ENCODE assay signal across 15 cellular contexts in genomic region chr7:130791746-130792145, GRCh38. TPM values are rescaled to one million over a fixed set of nuclear protein-coding genes. Genes with fewer than 3 reads are reported as not detected.
DNase-seq lines count a peak whose midpoint lies in the region; ATAC-seq, FAIRE-seq and TF ChIP-seq lines count a peak whose summit lies in the region.
"Had no signal": no experiment of that assay in that cellular context is flagged by ENCODE, and none has a peak within 500 bp of the region (broad histone marks: within the 10 kb centered on the region; RNA-seq: fewer than 3 reads in every experiment).

No MANE protein-coding gene starts in this region.

- no peak overlapping the region for H2BK20ac ChIP-seq in H1 (ENCODE audit: low read length)

- no peak for ATAC-seq in GM18909 (IDR thresholded peaks at IDR 0.05; ENCODE audit: poor library complexity, unreplicated experiment)

- TF ChIP-seq EP300 in H1 (IDR thresholded peaks at IDR 0.05; ENCODE audit: borderline replicate concordance in 1 of 2, low read depth in 2 of 2, low read length in 2 of 2), result no peak

- no peak overlapping the region for H2BK15ac ChIP-seq in H1 (ENCODE audit: low read length)

- no peak overlapping the region for H2AK5ac ChIP-seq in H1 (ENCODE audit: low read depth, low read length)

- H3K79me1 ChIP-seq in H1 (ENCODE audit: low read depth, low read length), result no peaks in the 10 kb centered on the region

- H3K23me2 ChIP-seq in H1 (ENCODE audit: low read depth, low read length), result no peaks in the 10 kb centered on the region

- no peak overlapping the region for H3K9ac ChIP-seq in H1 (replicated peaks in 1 of 4; ENCODE audit: extremely low read depth in 1 of 4, low read depth in 3 of 4, low read length in 3 of 4)

- H3K27ac ChIP-seq in caudate nucleus (ENCODE audit: low read depth, low read length), result peak overlapping the region; percentile 54
- H3K27ac ChIP-seq in H1 (ENCODE audit: low read depth, low read length), result no peak overlapping the region
- H3K27ac ChIP-seq: C4-2B had no signal

- 0 out of 2 replicates have a peak overlapping the region, but pooled peaks have one; percentile 5 for H2AFZ ChIP-seq in H1 (ENCODE audit: low read length)

- H3K18ac ChIP-seq in H1 (ENCODE audit: extremely low read depth, low read length), result no peak overlapping the region

- POLR2A ChIA-PET in H1 (lab: Charles Lee; ENCODE audit: partially characterized antibody), result no interaction called here

- no peak overlapping the region for H2BK12ac ChIP-seq in H1 (ENCODE audit: low read depth, low read length)

- no peak overlapping the region for H3K56ac ChIP-seq in H1 (replicated peaks; ENCODE audit: insufficient read length, low read depth, low read length)

- H3K36me3 ChIP-seq in H1 (ENCODE audit: control insufficient read depth in 2 of 4, insufficient read depth in 4 of 4, low read length in 3 of 4), result no peaks in the 10 kb centered on the region
- H3K36me3 ChIP-seq: BE2C had no signal

- no peak for TF ChIP-seq POLR2A in H1 (IDR thresholded peaks at IDR 0.05; ENCODE audit: control extremely low read depth in 1 of 2, low read depth in 2 of 2, low read length in 2 of 2)

- H4K5ac ChIP-seq in H1 (ENCODE audit: insufficient read length, low read depth, low read length), result no peak overlapping the region

- no peak overlapping the region for H2BK120ac ChIP-seq in H1 (replicated peaks; ENCODE audit: low read depth, low read length)

- no peak overlapping the region for H3K4me3 ChIP-seq in H1 (ENCODE audit: extremely low read depth in 1 of 4, insufficient read depth in 2 of 4, low read depth in 3 of 4, low read length in 4 of 4)

- no peaks in the 10 kb centered on the region for H3K9me3 ChIP-seq in H1 (ENCODE audit: insufficient read depth in 2 of 2, low read depth in 1 of 2, low read length in 1 of 2)
- H3K9me3 ChIP-seq: BE2C had no signal

- DNase-seq in caudate nucleus (lab: John Stamatoyannopoulos, UW), result peak in 2 of 61 donors; percentile 7 to 16
- no peak for DNase-seq in H1 (ENCODE audit: low read depth in 1 of 2, low spot score in 2 of 2)
- peak; percentile 53 for DNase-seq in midbrain (lab: John Stamatoyannopoulos, UW)
- peak; percentile 81 for DNase-seq in superior temporal gyrus (ENCODE audit: extremely low spot score)
- no peak for DNase-seq in HuH-7 (ENCODE audit: low spot score)
- no peak for DNase-seq in NCI-H2081 (lab: John Stamatoyannopoulos, UW)
- DNase-seq: BE2C; CD4-positive, alpha-beta memory T cell; DMS153; GF-D8; H7 had no signal

- FAIRE-seq in H1 (lab: Jason Lieb, UNC), result no peak
- FAIRE-seq: A204.1 had no signal

- no peaks in the 10 kb centered on the region for H3K4me1 ChIP-seq in H1 (replicated peaks in 1 of 4; ENCODE audit: control insufficient read depth in 3 of 4, insufficient read depth in 4 of 4, low read length in 3 of 4)
- H3K4me1 ChIP-seq: BE2C had no signal

- no peak overlapping the region for H3K4me2 ChIP-seq in H1 (ENCODE audit: insufficient read depth in 1 of 2, low read depth in 2 of 2, low read length in 2 of 2)

- H3K4ac ChIP-seq in H1 (replicated peaks; ENCODE audit: insufficient read length, low read depth, low read length), result no peak overlapping the region

- H3K27me3 ChIP-seq in H1 (replicated peaks in 1 of 4; ENCODE audit: control insufficient read depth in 3 of 4, extremely low read depth in 1 of 4, insufficient read depth in 3 of 4, low read length in 3 of 4), result no peaks in the 10 kb centered on the region
- H3K27me3 ChIP-seq: BE2C had no signal

- WGBS in H1 (ENCODE audit: extremely low coverage in 1 of 2, insufficient coverage in 1 of 2, insufficient read length in 1 of 2, insufficient replicate concordance in 2 of 2, low coverage in 1 of 2, low lambda C conversion rate in 2 of 2, missing lambda C conversion rate in 1 of 2), 2 experiments, result 86% methylated on average over 4 of the region's 4 CpGs; no CpG with 5 or more reads in 1 of the 2 experiments

- no peaks in the 10 kb centered on the region for H3K79me2 ChIP-seq in H1 (ENCODE audit: control insufficient read depth in 1 of 2, insufficient read depth in 2 of 2, low read length in 2 of 2)

- H4K8ac ChIP-seq in H1 (ENCODE audit: extremely low read depth, insufficient read depth, low read length), result no peak overlapping the region

- no peak for TF ChIP-seq RAD21 in H1 (IDR thresholded peaks at IDR 0.05 in 1 of 2, conservative IDR thresholded peaks at IDR 0.05 in 1 of 2; ENCODE audit: low read depth in 2 of 2, low read length in 2 of 2)

- H2BK5ac ChIP-seq in H1 (ENCODE audit: low read depth, low read length), result no peak overlapping the region

- no peak for TF ChIP-seq CTCF in H1 (IDR thresholded peaks at IDR 0.05; ENCODE audit: control extremely low read depth in 1 of 3, insufficient read depth in 1 of 3, low read depth in 1 of 3, low read length in 3 of 3)

- H3K14ac ChIP-seq in H1 (ENCODE audit: insufficient read length), result no peak overlapping the region

- no peak overlapping the region for H4K91ac ChIP-seq in H1 (replicated peaks; ENCODE audit: insufficient read length, low read length)

- CTCF ChIA-PET in H1 (lab: Charles Lee; ENCODE audit: partially characterized antibody), result interaction anchor here (1.1 kb wide), 1 partner anchor 14 kb away, joined by 8 read pairs; no protein-coding TSS in a partner anchor

- no peaks in the 10 kb centered on the region for H4K20me1 ChIP-seq in H1 (replicated peaks in 1 of 2; ENCODE audit: control insufficient read depth in 1 of 2, insufficient read depth in 2 of 2, low read length in 2 of 2)

- no peak overlapping the region for H3K23ac ChIP-seq in H1 (ENCODE audit: insufficient read length)

TF ChIP-seq in H1, 55 proteins besides CTCF, POLR2A, EP300 and RAD21 (continues in another document):
- TF ChIP-seq BACH1 (IDR thresholded peaks at IDR 0.05; ENCODE audit: low read length) (no peak), KDM4A (IDR thresholded peaks at IDR 0.05; ENCODE audit: low read depth, low read length, severe bottlenecking) (no peak), TBP (IDR thresholded peaks at IDR 0.05; ENCODE audit: low read depth, low read length) (no peak), TEAD4 (IDR thresholded peaks at IDR 0.05; ENCODE audit: low read depth, low read length) (no peak), SP1 (IDR thresholded peaks at IDR 0.05; ENCODE audit: low read depth, low read length) (no peak)

RNA-seq across cellular contexts. Expression of gene KLF14, which starts 57.7 kb away (rescaled TPM):
- not detected in 2 replicates for total RNA-seq in H1 (2021; fragmentation: NEBNext Ultra II Directional; extraction: Animal tissue kit (Norgen Biotek cat#: 25700))
- polyA plus RNA-seq in H1 (2011; rRNA removed), result 0.02 TPM in 1 of 2 replicates, not detected in the other
- 0.03 TPM for polyA plus RNA-seq in H1 (2011; cell fraction: cytosol; rRNA removed)
- polyA plus RNA-seq in H1 (2011; cell fraction: nucleus; rRNA removed), result 0.03 TPM
- not detected in 4 replicates for polyA plus RNA-seq in H1 (2012, experiment 1 of 2)
- polyA plus RNA-seq in H1 (2012, experiment 2 of 2), result not detected
- polyA plus RNA-seq in H1 (2013, experiment 1 of 2), result not detected
- not detected for polyA plus RNA-seq in H1 (2013, experiment 2 of 2)
- polyA minus RNA-seq in H1 (2011; rRNA and poly(A)+ RNA removed), result not detected in 2 replicates
- polyA minus RNA-seq in H1 (2011; cell fraction: cytosol; rRNA and poly(A)+ RNA removed), result not detected
- not detected for polyA minus RNA-seq in H1 (2011; cell fraction: nucleus; rRNA and poly(A)+ RNA removed)
- total RNA-seq: CD4-positive, alpha-beta memory T cell; HT-29 had no signal
- polyA plus RNA-seq: CD4-positive, alpha-beta memory T cell had no signal

Comparison
In these comparisons a context has a peak if more than half of its experiments do, and no peak if none do; other contexts are left out.
1. DNase-seq: peak in midbrain (single experiment) and superior temporal gyrus (single experiment); none in H1 (0 of 2), HuH-7 (single experiment) and NCI-H2081 (0 of 2).